In the genomic region with DNA sequence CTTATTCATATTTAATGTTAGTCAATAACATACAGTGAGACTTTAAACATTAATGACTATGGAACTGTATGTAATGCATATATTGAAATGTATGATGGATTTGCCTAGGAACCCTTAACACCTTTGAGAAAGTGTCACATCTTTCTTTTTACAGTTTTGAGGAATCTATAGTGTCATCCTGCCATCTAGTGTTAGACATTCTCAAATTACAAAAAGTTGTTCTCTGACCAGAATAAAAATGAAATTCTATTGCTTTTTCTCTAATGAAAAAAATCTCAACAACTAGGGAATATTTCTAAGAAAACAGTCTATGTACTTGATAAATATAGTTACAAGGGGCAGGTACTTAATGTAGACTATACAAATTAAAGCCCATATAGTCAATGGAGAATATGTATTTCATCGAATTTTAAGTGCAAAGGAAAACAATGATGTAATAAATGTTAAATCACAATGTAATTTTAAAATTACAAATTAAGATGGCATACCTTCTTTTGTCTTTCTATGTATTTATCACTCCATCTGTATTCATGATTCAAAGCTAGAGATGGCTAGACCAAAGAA, we compare ENCODE assay signal across 8 cellular contexts. TPM values are rescaled to one million over a fixed set of nuclear protein-coding genes. Genes with fewer than 3 reads are reported as not detected.
DNase-seq lines count a peak whose midpoint lies in the region; ATAC-seq, FAIRE-seq and TF ChIP-seq lines count a peak whose summit lies in the region.

No MANE protein-coding gene starts in this region.

- CTCF ChIA-PET in CD4-positive, alpha-beta memory T cell (lab: Charles Lee; ENCODE audit: partially characterized antibody), result no interaction called here

- H3K4me3 Mint-ChIP-seq in brain (no peak overlapping the region), nephron (no peak overlapping the region)
- H3K4me3 Mint-ChIP-seq in effector memory CD8-positive, alpha-beta T cell, result no peak overlapping the region
- no peak overlapping the region for H3K4me3 Mint-ChIP-seq in CD4-positive, alpha-beta memory T cell

- no peaks in the 10 kb centered on the region for H3K36me3 ChIP-seq in CD4-positive, alpha-beta memory T cell (ENCODE audit: insufficient read depth, low read length)

- H3K27me3 Mint-ChIP-seq in brain (no peaks in the 10 kb centered on the region), nephron (ENCODE audit: low read depth) (no peaks in the 10 kb centered on the region)
- no peaks in the 10 kb centered on the region for H3K27me3 Mint-ChIP-seq in effector memory CD8-positive, alpha-beta T cell
- H3K27me3 Mint-ChIP-seq in CD4-positive, alpha-beta memory T cell, result no peaks in the 10 kb centered on the region

- intact Hi-C loops in CD4-positive, alpha-beta memory T cell (cut with micrococcal nuclease), result no loop called here

- H3K4me1 ChIP-seq in CD4-positive, alpha-beta memory T cell (ENCODE audit: insufficient read depth, low read length), result no peaks in the 10 kb centered on the region

- no peak for TF ChIP-seq POLR2A in GM18505 (IDR thresholded peaks at IDR 0.05; ENCODE audit: borderline replicate concordance, extremely low read depth, insufficient read depth, insufficient read length)

- no peaks in the 10 kb centered on the region for H3K9me3 ChIP-seq in CD4-positive, alpha-beta memory T cell (ENCODE audit: control insufficient read depth in 1 of 2, low read length in 2 of 2)

- POLR2A ChIA-PET in CD4-positive, alpha-beta memory T cell (lab: Charles Lee; ENCODE audit: partially characterized antibody), result no interaction called here

- H3K27ac Mint-ChIP-seq in brain, result no peak overlapping the region
- no peak overlapping the region for H3K27ac Mint-ChIP-seq in nephron
- H3K27ac Mint-ChIP-seq in effector memory CD8-positive, alpha-beta T cell, result no peak overlapping the region
- H3K27ac Mint-ChIP-seq in CD4-positive, alpha-beta memory T cell, result no peak overlapping the region

- FAIRE-seq in G401.6 (lab: Jason Lieb, UNC), result peak; percentile 96

- no peaks in the 10 kb centered on the region for H3K27me3 ChIP-seq in CD4-positive, alpha-beta memory T cell (ENCODE audit: insufficient read depth, low read length)

- H3K36me3 Mint-ChIP-seq in brain, result no peaks in the 10 kb centered on the region
- H3K36me3 Mint-ChIP-seq in nephron (ENCODE audit: low read depth), result no peaks in the 10 kb centered on the region
- no peaks in the 10 kb centered on the region for H3K36me3 Mint-ChIP-seq in effector memory CD8-positive, alpha-beta T cell (ENCODE audit: insufficient read depth)
- no peaks in the 10 kb centered on the region for H3K36me3 Mint-ChIP-seq in CD4-positive, alpha-beta memory T cell

- H3K4me1 Mint-ChIP-seq in brain (peaks cover 6% of the 10 kb centered on the region), nephron (peaks cover 5% of the 10 kb centered on the region)
- H3K4me1 Mint-ChIP-seq in effector memory CD8-positive, alpha-beta T cell (ENCODE audit: low read depth in 2 of 2), result no peaks in the 10 kb centered on the region
- H3K4me1 Mint-ChIP-seq in CD4-positive, alpha-beta memory T cell, result peaks cover 0 to 3% (median under 1%) of the 10 kb centered on the region in 4 donors

- ATAC-seq in effector memory CD8-positive, alpha-beta T cell (replicated peaks), result no peak
- no peak for ATAC-seq in GM18505 (IDR thresholded peaks at IDR 0.05; ENCODE audit: unreplicated experiment)

- no peak overlapping the region for H3K4me3 ChIP-seq in CD4-positive, alpha-beta memory T cell (ENCODE audit: low read length in 2 of 2)

- DNase-seq in NAMALWA (ENCODE audit: low spot score), result peak; percentile 73
- DNase-seq in effector memory CD8-positive, alpha-beta T cell, result no peak
- DNase-seq in CD4-positive, alpha-beta memory T cell, result no peak
- no peak for DNase-seq in NCI-H2107 (lab: John Stamatoyannopoulos, UW)

- TF ChIP-seq CTCF in brain (conservative IDR thresholded peaks at IDR 0.05) (peak; percentile 85 to 89), nephron (IDR thresholded peaks at IDR 0.05; ENCODE audit: unreplicated experiment in 3 of 3) (peak; percentile 60 to 74 (median 62))

- H3K9me3 Mint-ChIP-seq in brain (peaks cover 0 to 4% (median 0%) of the 10 kb centered on the region in 5 experiments), nephron (no peaks in the 10 kb centered on the region)
- peaks cover 0 to 8% of the 10 kb centered on the region in 2 donors for H3K9me3 Mint-ChIP-seq in effector memory CD8-positive, alpha-beta T cell
- H3K9me3 Mint-ChIP-seq in CD4-positive, alpha-beta memory T cell, result peaks cover 0 to 2% (median 0%) of the 10 kb centered on the region in 8 donors

- H3K27ac ChIP-seq in CD4-positive, alpha-beta memory T cell (ENCODE audit: low read depth, low read length), result no peak overlapping the region

RNA-seq across cellular contexts. Expression of a gene that starts 5.1 kb away (rescaled TPM):
- 2.3 TPM for polyA plus RNA-seq in brain (ENCODE audit: insufficient read depth, low read depth, low replicate concordance)
- under 1 TPM in 1 of 2 experiments, not detected in 1; 0.23 TPM for total RNA-seq in CD4-positive, alpha-beta memory T cell
- not detected for polyA plus RNA-seq in CD4-positive, alpha-beta memory T cell
